16 cellular contexts compared by ENCODE assay signal in genomic region chrX:68912113-68912980, GRCh38.
DNase-seq lines count a peak whose midpoint lies in the region; ATAC-seq and TF ChIP-seq lines count a peak whose summit lies in the region.
"Had no signal": no experiment of that assay in that cellular context is flagged by ENCODE, and none has a peak within 500 bp of the region (broad histone marks: within the 10 kb centered on the region; RNA-seq: fewer than 3 reads in every experiment).

No MANE protein-coding gene starts in this region.

- 33 to 52% methylated on average over 13 to 16 of the region's 41 CpGs for WGBS in gastroesophageal sphincter (ENCODE audit: low coverage in 1 of 2), 2 donors

- TF ChIP-seq EP300 in gastroesophageal sphincter (IDR thresholded peaks at IDR 0.05) = no peak

- in situ Hi-C loops in GM13977 (cut with MboI; ENCODE audit: low pct_unique_long_range_greater_than_20kb, low sequenced_read_pairs, unreplicated experiment) = no loop called here

- H3K27ac ChIP-seq in right atrium auricular region (no peak overlapping the region), gastroesophageal sphincter (peak overlapping the region in 2 of 4 donors; percentile 17 to 35)
- H3K27ac ChIP-seq: SJSA1, upper lobe of left lung had no signal

- no peak for TF ChIP-seq POLR2A in gastroesophageal sphincter (IDR thresholded peaks at IDR 0.05)

- TF ChIP-seq CTCF in right atrium auricular region (IDR thresholded peaks at IDR 0.05) (no peak), gastroesophageal sphincter (IDR thresholded peaks at IDR 0.05) (no peak), neural crest cell (conservative IDR thresholded peaks at IDR 0.05) (no peak), GM13977 (IDR thresholded peaks at IDR 0.05; ENCODE audit: extremely low read depth, insufficient read depth, missing control alignments) (no peak)

- no peak for DNase-seq in left ventricle myocardium superior
- DNase-seq in right atrium auricular region (ENCODE audit: low spot score) = no peak
- DNase-seq in neural crest cell (ENCODE audit: low read depth, low spot score) = peak; percentile 12
- DNase-seq in amygdala (lab: John Stamatoyannopoulos, UW) = no peak
- no peak for DNase-seq in GM13977 (ENCODE audit: low spot score)
- no peak for DNase-seq in HuH-7 (ENCODE audit: low spot score)
- DNase-seq: activated CD4-positive, alpha-beta T cell treated with anti-CD3 and anti-CD28 coated beads, Interleukin-2, amount 50 U/mL, for 1 hour; adrenal gland; GDM1; MV-4-11; NCI-H2171 treated with DMSO at 0.1 percent for 48 hours had no signal

- no peaks in the 10 kb centered on the region for H3K9me3 Mint-ChIP-seq in neural crest cell
- H3K9me3 Mint-ChIP-seq: dendritic cell treated with granulocyte-macrophage colony-stimulating factor and Interleukin-4, amounts not matched to agents 40 ng/mL and 50 ng/mL, for 4 days had no signal

- H3K27ac Mint-ChIP-seq in neural crest cell (ENCODE audit: unreplicated experiment) = peak overlapping the region; percentile 92
- H3K27ac Mint-ChIP-seq: dendritic cell treated with granulocyte-macrophage colony-stimulating factor and Interleukin-4, amounts not matched to agents 40 ng/mL and 50 ng/mL, for 4 days had no signal

- no peaks in the 10 kb centered on the region for H3K36me3 Mint-ChIP-seq in neural crest cell (ENCODE audit: low read depth)

- no peaks in the 10 kb centered on the region for H3K4me1 ChIP-seq in right atrium auricular region
- H3K4me1 ChIP-seq in gastroesophageal sphincter = peaks cover 0 to 10% (median 0%) of the 10 kb centered on the region in 3 donors
- H3K4me1 ChIP-seq: adrenal gland, upper lobe of left lung had no signal

- H3K4me3 Mint-ChIP-seq in neural crest cell = no peak overlapping the region
- H3K4me3 Mint-ChIP-seq: dendritic cell treated with granulocyte-macrophage colony-stimulating factor and Interleukin-4, amounts not matched to agents 40 ng/mL and 50 ng/mL, for 4 days had no signal

- ATAC-seq in left ventricle myocardium superior (peak; percentile 27), gastroesophageal sphincter (peak; percentile 23), HG02642 (IDR thresholded peaks at IDR 0.05; ENCODE audit: poor library complexity, unreplicated experiment) (no peak)

- no peaks in the 10 kb centered on the region for H3K27me3 ChIP-seq in right atrium auricular region
- H3K27me3 ChIP-seq in gastroesophageal sphincter = no peaks in the 10 kb centered on the region
- H3K27me3 ChIP-seq: SJSA1, upper lobe of left lung had no signal

- H3K4me3 ChIP-seq in right atrium auricular region (no peak overlapping the region), gastroesophageal sphincter (no peak overlapping the region)
- H3K4me3 ChIP-seq: adrenal gland, SJSA1, upper lobe of left lung had no signal

- peaks cover 23% of the 10 kb centered on the region for H3K4me1 Mint-ChIP-seq in neural crest cell

- no peaks in the 10 kb centered on the region for H3K27me3 Mint-ChIP-seq in neural crest cell (ENCODE audit: low read depth)

- intact Hi-C loops in left ventricle myocardium superior (cut with micrococcal nuclease) = no loop called here

- H3K9me3 ChIP-seq in right atrium auricular region (no peaks in the 10 kb centered on the region), gastroesophageal sphincter (no peaks in the 10 kb centered on the region)
- H3K9me3 ChIP-seq: adrenal gland, SJSA1, upper lobe of left lung had no signal

- H3K36me3 ChIP-seq in right atrium auricular region (no peaks in the 10 kb centered on the region), gastroesophageal sphincter (no peaks in the 10 kb centered on the region)
- H3K36me3 ChIP-seq: adrenal gland, SJSA1, upper lobe of left lung had no signal
